Comparison of ENCODE assay signal across 8 cellular contexts in the genomic region with DNA sequence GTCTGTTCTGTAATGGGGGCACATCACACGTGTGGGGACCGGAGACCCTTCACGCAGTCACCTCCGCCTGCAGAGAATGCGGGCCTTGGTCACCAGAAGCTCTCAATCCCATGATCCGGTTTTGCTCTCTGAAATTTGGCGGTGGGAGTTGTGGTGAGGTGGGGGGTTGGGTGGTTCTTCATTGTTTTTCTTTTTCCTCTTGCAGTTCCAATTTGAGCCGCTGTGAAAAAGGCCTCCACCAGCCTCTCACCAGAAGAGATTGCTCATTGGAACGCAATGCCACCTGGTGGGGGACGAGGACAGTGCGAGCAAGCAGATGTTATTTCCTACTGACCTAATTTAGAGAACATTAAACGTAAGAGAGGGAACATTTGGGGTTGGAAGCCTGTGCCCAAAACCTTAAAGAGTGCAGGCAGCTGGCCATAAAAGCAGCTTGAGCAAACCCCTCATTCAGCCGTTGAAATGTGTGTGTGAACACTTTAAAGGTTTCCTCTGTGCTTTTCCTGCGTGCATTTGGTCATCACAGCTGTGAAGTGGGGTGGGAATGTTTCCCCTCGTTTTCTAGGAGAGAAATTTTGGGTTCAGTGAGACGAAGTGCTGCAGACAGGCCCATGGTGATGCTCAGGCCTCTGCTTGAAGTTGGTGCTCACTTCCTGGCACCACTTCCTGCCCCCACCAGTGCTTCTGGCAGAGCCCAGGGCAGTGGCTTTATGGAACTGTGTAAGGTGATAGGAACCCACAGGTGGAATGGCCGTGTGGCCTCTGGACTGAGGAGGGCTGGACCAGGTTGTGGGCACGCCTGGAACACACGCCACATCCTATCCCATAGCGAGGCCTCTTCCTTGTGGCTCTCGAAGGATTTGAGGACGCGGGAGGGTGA.
A peak's percentile ranks its signal among the peaks of the same experiment; 100 is the strongest.
DNase-seq lines count a peak whose midpoint lies in the region; ATAC-seq and TF ChIP-seq lines count a peak whose summit lies in the region.

No MANE protein-coding gene starts in this region.

- ATAC-seq in GM19043 (IDR thresholded peaks at IDR 0.05; ENCODE audit: low read depth, unreplicated experiment) = peak; percentile 87
- peak; percentile 78 for ATAC-seq in HG03378 (IDR thresholded peaks at IDR 0.05; ENCODE audit: unreplicated experiment)

- H3K9me3 ChIP-seq in BLaER1 treated with 17β-estradiol and CSF1 and Interleukin-3, amounts not matched to agents 10 nM and 100 nM (replicated peaks in 1 of 11) = peaks cover 0 to 9% (median 4%) of the 10 kb centered on the region in 11 experiments; a peak in 6 of 22 replicates

- no peaks in the 10 kb centered on the region for H4K20me1 ChIP-seq in BLaER1 treated with 17β-estradiol and CSF1 and Interleukin-3, amounts not matched to agents 10 nM and 100 nM

- DNase-seq in NCI-H510A (lab: John Stamatoyannopoulos, UW) = peak; percentile 78
- peak; percentile 53 to 82 for DNase-seq in activated CD4-positive, alpha-beta T cell treated with anti-CD3 and anti-CD28 coated beads, Interleukin-2, amount 50 U/mL, for 24 hours (ENCODE audit: low read depth in 1 of 2, low spot score in 1 of 2)
- DNase-seq in dermis blood vessel endothelial cell = peak; percentile 94
- DNase-seq in lower leg skin (ENCODE audit: low spot score in 2 of 2) = peak; percentile 85 to 97
- DNase-seq in stimulated activated CD4-positive, alpha-beta T cell treated with anti-CD3 and anti-CD28 coated beads, TNF-alpha, amount 100 ng/mL, for 4 hours (ENCODE audit: low read depth in 3 of 3) = peak; percentile 66 to 70 (median 67)

- H3K4me1 ChIP-seq in BLaER1 treated with 17β-estradiol and CSF1 and Interleukin-3, amounts not matched to agents 10 nM and 100 nM = peaks cover 30 to 64% (median 49%) of the 10 kb centered on the region in 10 experiments

- TF ChIP-seq CTCF in lower leg skin (IDR thresholded peaks at IDR 0.05) = peak in 1 of 3 donors; percentile 92

- H3K27me3 ChIP-seq in BLaER1 treated with 17β-estradiol and CSF1 and Interleukin-3, amounts not matched to agents 10 nM and 100 nM = no peaks in the 10 kb centered on the region

- H3K36me3 ChIP-seq in BLaER1 treated with 17β-estradiol and CSF1 and Interleukin-3, amounts not matched to agents 10 nM and 100 nM = peaks cover 7 to 22% (median 14%) of the 10 kb centered on the region in 11 experiments

- no peak for TF ChIP-seq POLR2A in lower leg skin (IDR thresholded peaks at IDR 0.05)

- H3K9ac ChIP-seq in BLaER1 treated with 17β-estradiol and CSF1 and Interleukin-3, amounts not matched to agents 10 nM and 100 nM = peak overlapping the region in 9 of 11 experiments; percentile 16 to 72 (median 61); a peak in 18 of 22 replicates

- intact Hi-C loops in lower leg skin (cut with DNase I; ENCODE audit: low total_unique reads) = loop anchor here (5.0 to 10.0 kb wide), 2 partner anchors 157 to 390 kb away; no protein-coding TSS in a partner anchor

- H3K27ac ChIP-seq in BLaER1 treated with 17β-estradiol and CSF1 and Interleukin-3, amounts not matched to agents 10 nM and 100 nM = peak overlapping the region in 10 of 11 experiments; percentile 28 to 82 (median 75); a peak in 20 of 22 replicates

- H3K4me3 ChIP-seq in BLaER1 treated with 17β-estradiol and CSF1 and Interleukin-3, amounts not matched to agents 10 nM and 100 nM = peak overlapping the region in 2 of 10 experiments; percentile 37 to 44; a peak in 4 of 20 replicates
- H3K4me3 ChIP-seq in lower leg skin (ENCODE audit: low read depth, poor library complexity, severe bottlenecking) = no peak overlapping the region

- 37 to 42% methylated on average over 23 of the region's 23 CpGs for WGBS in lower leg skin, 2 donors

- peak overlapping the region; percentile 58 to 91 (median 78) for H3K4me2 ChIP-seq in BLaER1 treated with 17β-estradiol and CSF1 and Interleukin-3, amounts not matched to agents 10 nM and 100 nM
